8 cellular contexts compared by ENCODE assay signal in the genomic region with DNA sequence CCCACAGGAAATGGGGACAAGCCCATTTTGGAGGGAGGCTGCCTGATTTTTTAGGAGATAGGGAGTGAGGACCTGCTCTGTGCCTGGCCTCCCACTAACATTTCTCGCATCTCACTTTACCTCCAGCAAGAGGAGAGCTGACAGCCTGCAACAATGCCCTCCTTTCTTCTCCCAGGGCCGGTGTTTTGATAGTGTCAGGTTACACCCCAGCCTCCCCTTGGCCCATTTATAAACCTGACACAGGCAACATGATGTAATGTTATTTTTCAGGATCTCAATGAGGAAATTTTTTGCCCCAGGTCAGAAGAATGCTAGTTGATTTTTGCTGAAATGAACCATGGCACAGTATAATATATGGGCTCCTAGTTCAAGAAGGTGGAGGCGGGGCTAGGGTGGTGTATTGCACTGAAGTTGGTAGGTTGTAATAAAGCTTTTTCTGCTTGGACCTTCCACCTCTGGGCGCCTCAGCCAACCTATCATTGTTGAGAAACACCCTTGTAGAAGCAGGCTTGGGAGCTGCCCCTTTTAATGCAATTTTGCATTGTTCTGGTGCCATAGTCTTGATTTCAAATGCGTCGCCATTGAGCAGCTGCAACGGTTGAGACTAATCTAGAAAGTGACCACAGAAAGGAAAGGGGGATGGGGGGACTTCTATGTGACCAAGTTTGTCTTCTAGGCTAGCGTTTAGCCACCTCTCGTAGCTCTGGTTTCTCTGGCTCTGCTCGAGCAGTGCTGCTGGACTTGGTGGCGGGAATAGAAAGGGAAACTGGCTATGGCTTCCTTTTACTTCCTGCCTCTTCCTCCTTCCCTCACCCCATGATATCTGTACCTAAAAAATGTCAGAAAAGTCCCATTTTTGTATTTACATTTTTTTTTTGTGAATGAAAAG. TPM values are rescaled to one million over a fixed set of nuclear protein-coding genes. Genes with fewer than 3 reads are reported as not detected.
DNase-seq lines count a peak whose midpoint lies in the region; ATAC-seq and TF ChIP-seq lines count a peak whose summit lies in the region.

No MANE protein-coding gene starts in this region.

- no peaks in the 10 kb centered on the region for H3K36me3 Mint-ChIP-seq in T-helper 17 cell (ENCODE audit: low read depth)

- H3K4me3 ChIP-seq in mammary epithelial cell (replicated peaks in 1 of 3; ENCODE audit: insufficient read depth in 1 of 3, low read depth in 2 of 3, low read length in 3 of 3) = no peak overlapping the region
- no peak overlapping the region for H3K4me3 ChIP-seq in mesenchymal stem cell (ENCODE audit: insufficient read depth in 1 of 2, low read depth in 1 of 2, low read length in 2 of 2)

- intact Hi-C loops in mammary epithelial cell (cut with micrococcal nuclease) = loop anchor here (2.0 to 10.0 kb wide), 3 partner anchors 791 to 1197 kb away; no protein-coding TSS in a partner anchor

- no peak overlapping the region for H2BK120ac ChIP-seq in mesenchymal stem cell (ENCODE audit: low read depth, low read length)

- H2AFZ ChIP-seq in mammary epithelial cell (ENCODE audit: low read depth, low read length) (no peak overlapping the region), mesenchymal stem cell (ENCODE audit: low read depth, low read length) (no peak overlapping the region)

- H3K23ac ChIP-seq in mesenchymal stem cell (ENCODE audit: low read length in 2 of 2) = no peak overlapping the region

- no peak overlapping the region for H4K91ac ChIP-seq in mesenchymal stem cell (ENCODE audit: low read length)

- no TSS peak for BruUV-seq in mammary epithelial cell (replicated peaks; lab: Mats Ljungman, UMichigan)

- H3K9me3 ChIP-seq in mammary epithelial cell (replicated peaks; ENCODE audit: insufficient read depth, low read length) (no peaks in the 10 kb centered on the region), mesenchymal stem cell (ENCODE audit: control insufficient read depth, low read length) (no peaks in the 10 kb centered on the region), T-helper 17 cell (ENCODE audit: control insufficient read depth, low read length, poor library complexity, severe bottlenecking) (no peaks in the 10 kb centered on the region)

- no peak overlapping the region for H2BK12ac ChIP-seq in mesenchymal stem cell (ENCODE audit: low read length in 2 of 2)

- H3K4ac ChIP-seq in mesenchymal stem cell (ENCODE audit: low read depth in 1 of 2, low read length in 2 of 2) = no peak overlapping the region

- H3K4me1 Mint-ChIP-seq in T-helper 17 cell = no peaks in the 10 kb centered on the region

- in situ Hi-C loops in mammary epithelial cell (cut with MboI; ENCODE audit: low sequenced_read_pairs in 2 of 2) = no loop called here

- peaks cover 5% of the 10 kb centered on the region for H3K79me1 ChIP-seq in mesenchymal stem cell (replicated peaks; ENCODE audit: low read length, poor library complexity, severe bottlenecking)

- H3K14ac ChIP-seq in mesenchymal stem cell (ENCODE audit: low read length in 2 of 2) = no peak overlapping the region

- H2AK5ac ChIP-seq in mesenchymal stem cell (ENCODE audit: low read length, severe bottlenecking) = peak overlapping the region; percentile 79

- peak; percentile 81 for DNase-seq in COLO668 (lab: John Stamatoyannopoulos, UW; ENCODE audit: unreplicated experiment)
- peak; percentile 79 to 83 for DNase-seq in NCI-H2081 (lab: John Stamatoyannopoulos, UW)
- DNase-seq in mammary epithelial cell = peak; percentile 92
- peak; percentile 43 for DNase-seq in mesenchymal stem cell
- no peak for DNase-seq in T-helper 17 cell
- DNase-seq in C1 segment of cervical spinal cord (lab: John Stamatoyannopoulos, UW) = no peak

- H4K20me1 ChIP-seq in mammary epithelial cell (ENCODE audit: insufficient read depth, low read length) = no peaks in the 10 kb centered on the region

- H3K4me2 ChIP-seq in mammary epithelial cell (ENCODE audit: insufficient read depth, low read depth, low read length) (peak overlapping the region; percentile 0), mesenchymal stem cell (ENCODE audit: low read length, poor library complexity, severe bottlenecking) (peak overlapping the region; percentile 45)

- dilution Hi-C loops in mammary epithelial cell (cut with HindIII; ENCODE audit: low sequenced_read_pairs) = no loop called here

- no peaks in the 10 kb centered on the region for H3K79me2 ChIP-seq in mammary epithelial cell (ENCODE audit: insufficient read depth, low read length)

- H3K9ac ChIP-seq in mammary epithelial cell (ENCODE audit: insufficient read depth, low read length) (no peak overlapping the region), mesenchymal stem cell (ENCODE audit: low read length) (no peak overlapping the region)

- H3K36me3 ChIP-seq in mammary epithelial cell (ENCODE audit: insufficient read depth, low read length) (no peaks in the 10 kb centered on the region), mesenchymal stem cell (ENCODE audit: control insufficient read depth in 1 of 2, insufficient read depth in 2 of 2, low read depth in 1 of 2, low read length in 2 of 2) (peaks cover 0 to 8% of the 10 kb centered on the region in 2 experiments)

- CTCF ChIA-PET in mammary epithelial cell (lab: Charles Lee; ENCODE audit: low non-redundant PET) = interaction anchor here (0.7 kb wide), 1 partner anchor 9 kb away, joined by 5 read pairs; no protein-coding TSS in a partner anchor

- H3K18ac ChIP-seq in mesenchymal stem cell (ENCODE audit: low read depth in 1 of 2, low read length in 2 of 2) = no peak overlapping the region

- no peak overlapping the region for H4K8ac ChIP-seq in mesenchymal stem cell (ENCODE audit: low read length)

- H3K27me3 ChIP-seq in mammary epithelial cell (ENCODE audit: insufficient read depth, low read length) (no peaks in the 10 kb centered on the region), mesenchymal stem cell (ENCODE audit: control insufficient read depth in 1 of 2, insufficient read depth in 1 of 2, low read length in 2 of 2) (no peaks in the 10 kb centered on the region)

- no peak for ATAC-seq in T-helper 17 cell
- no peak for ATAC-seq in HG03469 (IDR thresholded peaks at IDR 0.05; ENCODE audit: unreplicated experiment)
- ATAC-seq in HG03571 (IDR thresholded peaks at IDR 0.05; ENCODE audit: unreplicated experiment) = no peak

- no peak for TF ChIP-seq CTCF in mammary epithelial cell (conservative IDR thresholded peaks at IDR 0.05 in 1 of 2, IDR thresholded peaks at IDR 0.05 in 1 of 2; ENCODE audit: extremely low read depth in 1 of 2, insufficient read depth in 1 of 2, low read depth in 1 of 2, low read length in 2 of 2)

- H3K4me1 ChIP-seq in mammary epithelial cell (ENCODE audit: insufficient read depth, low read length) = peaks cover 31% of the 10 kb centered on the region
- peaks cover 16% of the 10 kb centered on the region for H3K4me1 ChIP-seq in mesenchymal stem cell (ENCODE audit: control insufficient read depth, insufficient read depth, low read depth, low read length)

- H3K27ac ChIP-seq in mammary epithelial cell (ENCODE audit: insufficient read depth, low read depth, low read length) (peak overlapping the region; percentile 45), mesenchymal stem cell (ENCODE audit: low read length, poor library complexity, severe bottlenecking) (peak overlapping the region; percentile 78)

- H3K27ac Mint-ChIP-seq in T-helper 17 cell = no peak overlapping the region

- H3K4me3 Mint-ChIP-seq in T-helper 17 cell = no peak overlapping the region

- H2BK15ac ChIP-seq in mesenchymal stem cell (ENCODE audit: low read depth, poor library complexity, severe bottlenecking) = no peak overlapping the region

- peak overlapping the region; percentile 35 for H2BK5ac ChIP-seq in mesenchymal stem cell (ENCODE audit: low read depth, low read length, poor library complexity, severe bottlenecking)

- H3K27me3 Mint-ChIP-seq in T-helper 17 cell = no peaks in the 10 kb centered on the region

- WGBS in mammary epithelial cell (ENCODE audit: low coverage, missing lambda C conversion rate) = 50% methylated on average over 9 of the region's 11 CpGs
- 68% methylated on average over 7 of the region's 11 CpGs for WGBS in mesenchymal stem cell

RNA-seq across cellular contexts. Expression of a gene that starts 53.0 kb away (rescaled TPM):
- total RNA-seq in mammary epithelial cell (10 to 100 TPM; 10.2 to 14.8 TPM), T-helper 17 cell (10 to 100 TPM in 1 of 2 donors, under 1 TPM in 1; 0.80 to 16.6 TPM)
- polyA plus RNA-seq in mammary epithelial cell = 4.9 TPM
- polyA minus RNA-seq in mammary epithelial cell = 6.4 TPM
- polyA plus RNA-seq in mesenchymal stem cell (2013, experiment 1 of 2) = 32.7 TPM
- 33.2 TPM for polyA plus RNA-seq in mesenchymal stem cell (2013, experiment 2 of 2)

Comparison
In these comparisons a context has a peak if more than half of its experiments do, and no peak if none do; other contexts are left out.
1. DNase-seq: peak in COLO668 (single experiment), NCI-H2081 (2 of 2), mammary epithelial cell (single experiment) and mesenchymal stem cell (single experiment); none in T-helper 17 cell (0 of 3) and C1 segment of cervical spinal cord (0 of 14).